ENCODE assay signal across 24 cellular contexts in genomic region chr17:31536451-31536850, GRCh38.
"Had no signal": no experiment of that assay in that cellular context is flagged by ENCODE, and none has a peak within 500 bp of the region (broad histone marks: within the 10 kb centered on the region; RNA-seq: fewer than 3 reads in every experiment).

No MANE protein-coding gene starts in this region.

- H3K27ac ChIP-seq: coronary artery, esophagus muscularis mucosa, left lung, neural progenitor cell, prostate gland had no signal

- H2AFZ ChIP-seq: neural progenitor cell had no signal

- H3K9ac ChIP-seq: neural progenitor cell had no signal

- DNase-seq: activated CD4-positive, alpha-beta memory T cell treated with anti-CD3 and anti-CD28 coated beads for 36 hours; activated CD4-positive, alpha-beta T cell treated with anti-CD3 and anti-CD28 coated beads for 36 hours; activated effector memory CD4-positive, alpha-beta T cell treated with Interleukin-2 at 50 U/mL for 16 hours; activated naive CD4-positive, alpha-beta T cell treated with anti-CD3 and anti-CD28 coated beads for 36 hours; activated naive CD8-positive, alpha-beta T cell treated with anti-CD3 and anti-CD28 coated beads, Interleukin-2, amount 10 ng/mL, durations not matched to agents 7 days and 5 days; activated T-cell treated with anti-CD3 and anti-CD28 coated beads, Interleukin-2, amount 50 U/mL, for 72 hours; amygdala; hippocampal formation; kidney glomerular epithelial cell; left lung; stimulated activated CD4-positive, alpha-beta T cell treated with anti-CD3 and anti-CD28 coated beads, Interleukin-4, amount 100 ng/mL, for 4 hours; substantia nigra; T-helper 9 cell had no signal

- H3K9me3 Mint-ChIP-seq: activated CD4-positive, alpha-beta memory T cell treated with anti-CD3 and anti-CD28 coated beads for 36 hours; activated naive CD4-positive, alpha-beta T cell treated with anti-CD3 and anti-CD28 coated beads for 36 hours; activated naive CD8-positive, alpha-beta T cell treated with anti-CD3 and anti-CD28 coated beads, Interleukin-2, amount 10 ng/mL, durations not matched to agents 7 days and 5 days; activated T-cell treated with anti-CD3 and anti-CD28 coated beads, Interleukin-2, amount 50 U/mL, for 72 hours; naive thymus-derived CD4-positive, alpha-beta T cell; stimulated activated naive CD8-positive, alpha-beta T cell treated with anti-CD3 and anti-CD28 coated beads, Interleukin-15, Interleukin-2, amounts not matched to agents 100 ng/mL and 50 ng/mL, for 24 hours; WTC11 had no signal

- ATAC-seq: left lung, WTC11 had no signal

- H3K4me3 Mint-ChIP-seq: activated CD4-positive, alpha-beta memory T cell treated with anti-CD3 and anti-CD28 coated beads for 36 hours; activated CD4-positive, alpha-beta T cell treated with anti-CD3 and anti-CD28 coated beads for 36 hours; activated naive CD4-positive, alpha-beta T cell treated with anti-CD3 and anti-CD28 coated beads for 36 hours; activated naive CD8-positive, alpha-beta T cell treated with anti-CD3 and anti-CD28 coated beads, Interleukin-2, amount 10 ng/mL, durations not matched to agents 7 days and 5 days; activated T-cell treated with anti-CD3 and anti-CD28 coated beads, Interleukin-2, amount 50 U/mL, for 72 hours; naive thymus-derived CD4-positive, alpha-beta T cell; neural progenitor cell; stimulated activated naive CD8-positive, alpha-beta T cell treated with anti-CD3 and anti-CD28 coated beads, Interleukin-15, Interleukin-2, amounts not matched to agents 100 ng/mL and 50 ng/mL, for 24 hours; WTC11 had no signal

- H3K36me3 ChIP-seq: neural progenitor cell, prostate gland had no signal

- H3K27me3 Mint-ChIP-seq: activated CD4-positive, alpha-beta memory T cell treated with anti-CD3 and anti-CD28 coated beads for 36 hours; activated CD4-positive, alpha-beta T cell treated with anti-CD3 and anti-CD28 coated beads for 36 hours; activated naive CD8-positive, alpha-beta T cell treated with anti-CD3 and anti-CD28 coated beads, Interleukin-2, amount 10 ng/mL, durations not matched to agents 7 days and 5 days; naive thymus-derived CD4-positive, alpha-beta T cell; stimulated activated naive CD8-positive, alpha-beta T cell treated with anti-CD3 and anti-CD28 coated beads, Interleukin-15, Interleukin-2, amounts not matched to agents 100 ng/mL and 50 ng/mL, for 24 hours had no signal

- H3K27ac Mint-ChIP-seq: activated CD4-positive, alpha-beta memory T cell treated with anti-CD3 and anti-CD28 coated beads for 36 hours; activated CD4-positive, alpha-beta T cell treated with anti-CD3 and anti-CD28 coated beads for 36 hours; activated naive CD4-positive, alpha-beta T cell treated with anti-CD3 and anti-CD28 coated beads for 36 hours; activated naive CD8-positive, alpha-beta T cell treated with anti-CD3 and anti-CD28 coated beads, Interleukin-2, amount 10 ng/mL, durations not matched to agents 7 days and 5 days; activated T-cell treated with anti-CD3 and anti-CD28 coated beads, Interleukin-2, amount 50 U/mL, for 72 hours; stimulated activated naive CD8-positive, alpha-beta T cell treated with anti-CD3 and anti-CD28 coated beads, Interleukin-15, Interleukin-2, amounts not matched to agents 100 ng/mL and 50 ng/mL, for 24 hours; WTC11 had no signal

- H3K27me3 ChIP-seq: esophagus muscularis mucosa, left lung, neural progenitor cell, tibial nerve had no signal

- FAIRE-seq: bronchial epithelial cell, frontal cortex had no signal

- H3K4me3 ChIP-seq: coronary artery, esophagus muscularis mucosa, left lung, lung, neural progenitor cell, prostate gland, tibial nerve had no signal

- H3K4me2 ChIP-seq: neural progenitor cell had no signal

- H3K9me3 ChIP-seq: esophagus muscularis mucosa, left lung, prostate gland, tibial nerve had no signal
